In the genomic region with DNA sequence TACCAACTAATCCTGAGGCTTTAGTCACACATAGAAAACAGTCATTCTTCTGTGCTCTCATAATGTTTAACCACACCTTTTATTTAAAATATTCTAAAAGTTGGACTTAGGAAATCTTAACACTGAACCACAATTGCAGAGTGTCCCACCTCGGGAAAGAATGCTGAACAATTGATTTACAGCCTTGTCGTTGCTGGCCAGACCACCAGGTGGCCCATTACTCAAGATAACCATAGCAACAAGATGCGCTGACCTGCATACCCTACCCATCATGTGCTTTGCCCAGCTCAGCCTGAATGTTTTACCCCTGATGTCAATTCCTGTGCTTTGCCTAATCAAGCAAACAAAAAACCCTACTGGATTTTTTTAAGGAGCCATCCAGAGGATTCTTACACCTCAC, we compare ENCODE assay signal across 9 cellular contexts.
DNase-seq lines count a peak whose midpoint lies in the region; ATAC-seq and TF ChIP-seq lines count a peak whose summit lies in the region.
"Had no signal": no experiment of that assay in that cellular context is flagged by ENCODE, and none has a peak within 500 bp of the region (broad histone marks: within the 10 kb centered on the region; RNA-seq: fewer than 3 reads in every experiment).

No MANE protein-coding gene starts in this region.

- H3K18ac ChIP-seq in mesenchymal stem cell (ENCODE audit: low read depth in 1 of 2, low read length in 2 of 2) = no peak overlapping the region

- no peak overlapping the region for H2AK5ac ChIP-seq in mesenchymal stem cell (ENCODE audit: low read length, severe bottlenecking)

- H3K23ac ChIP-seq in mesenchymal stem cell (ENCODE audit: low read length in 2 of 2) = no peak overlapping the region

- H3K14ac ChIP-seq in mesenchymal stem cell (ENCODE audit: low read length in 2 of 2) = peak overlapping the region in 1 of 2 experiments; percentile 59

- TF ChIP-seq CTCF in DOHH2 (IDR thresholded peaks at IDR 0.05; ENCODE audit: low read depth, low read length, poor library complexity, severe bottlenecking) = peak; percentile 41
- peak; percentile 42 for TF ChIP-seq CTCF in astrocyte of the spinal cord (IDR thresholded peaks at IDR 0.05; ENCODE audit: low read depth, low read length)

- H3K4me3 ChIP-seq in DOHH2 (ENCODE audit: low read length) (no peak overlapping the region), astrocyte of the spinal cord (ENCODE audit: low read depth, low read length) (no peak overlapping the region), mesenchymal stem cell (ENCODE audit: insufficient read depth in 1 of 2, low read depth in 1 of 2, low read length in 2 of 2) (no peak overlapping the region)
- H3K4me3 ChIP-seq: pancreas had no signal

- H2BK5ac ChIP-seq in mesenchymal stem cell (ENCODE audit: low read depth, low read length, poor library complexity, severe bottlenecking) = peak overlapping the region; percentile 35

- DNase-seq in HuH-7 (ENCODE audit: low spot score) (peak; percentile 20), astrocyte of the spinal cord (ENCODE audit: low read depth, low spot score) (peak; percentile 57), mesenchymal stem cell (peak; percentile 47), NCI-H510A treated with DMSO at 0.1 percent for 48 hours (lab: John Stamatoyannopoulos, UW) (no peak)
- DNase-seq in activated CD4-positive, alpha-beta T cell treated with anti-CD3 and anti-CD28 coated beads for 48 hours = no peak
- DNase-seq in activated CD8-positive, alpha-beta memory T cell treated with anti-CD3 and anti-CD28 coated beads, Interleukin-2, amount 10 ng/mL, durations not matched to agents 7 days and 5 days = no peak
- DNase-seq: pancreas had no signal

- no peaks in the 10 kb centered on the region for H3K27me3 Mint-ChIP-seq in activated CD8-positive, alpha-beta memory T cell treated with anti-CD3 and anti-CD28 coated beads, Interleukin-2, amount 10 ng/mL, durations not matched to agents 7 days and 5 days

- H2BK120ac ChIP-seq in mesenchymal stem cell (ENCODE audit: low read depth, low read length) = no peak overlapping the region

- WGBS in mesenchymal stem cell = 8% methylated on average over 3 of the region's 3 CpGs

- no peak overlapping the region for H4K8ac ChIP-seq in mesenchymal stem cell (ENCODE audit: low read length)

- H3K36me3 Mint-ChIP-seq in activated CD8-positive, alpha-beta memory T cell treated with anti-CD3 and anti-CD28 coated beads, Interleukin-2, amount 10 ng/mL, durations not matched to agents 7 days and 5 days = peaks cover 2% of the 10 kb centered on the region

- H3K4me3 Mint-ChIP-seq in activated CD8-positive, alpha-beta memory T cell treated with anti-CD3 and anti-CD28 coated beads, Interleukin-2, amount 10 ng/mL, durations not matched to agents 7 days and 5 days = no peak overlapping the region

- in situ Hi-C loops in astrocyte of the spinal cord (cut with HindIII; ENCODE audit: low sequenced_read_pairs) = no loop called here

- H2AFZ ChIP-seq in mesenchymal stem cell (ENCODE audit: low read depth, low read length) = no peak overlapping the region

- H3F3A ChIP-seq in DOHH2 (ENCODE audit: control insufficient read depth, insufficient read depth) = no peaks in the 10 kb centered on the region

- no peaks in the 10 kb centered on the region for H3K27me3 ChIP-seq in DOHH2 (ENCODE audit: control insufficient read depth, low read length)
- H3K27me3 ChIP-seq in mesenchymal stem cell (ENCODE audit: control insufficient read depth in 1 of 2, insufficient read depth in 1 of 2, low read length in 2 of 2) = no peaks in the 10 kb centered on the region
- H3K27me3 ChIP-seq: pancreas had no signal

- H3K9ac ChIP-seq in mesenchymal stem cell (ENCODE audit: low read length) = no peak overlapping the region

- H3K27ac ChIP-seq in DOHH2 (ENCODE audit: low read depth, low read length) (no peak overlapping the region), mesenchymal stem cell (ENCODE audit: low read length, poor library complexity, severe bottlenecking) (peak overlapping the region; percentile 88)
- H3K27ac ChIP-seq: pancreas had no signal

- ATAC-seq in activated CD8-positive, alpha-beta memory T cell treated with anti-CD3 and anti-CD28 coated beads, Interleukin-2, amount 10 ng/mL, durations not matched to agents 7 days and 5 days = no peak
- ATAC-seq in GM18907 (IDR thresholded peaks at IDR 0.05; ENCODE audit: unreplicated experiment) = no peak

- CTCF ChIA-PET in activated CD8-positive, alpha-beta memory T cell treated with anti-CD3 and anti-CD28 coated beads, Interleukin-2, amount 10 ng/mL, durations not matched to agents 7 days and 5 days (lab: Charles Lee) = no interaction called here

- no peaks in the 10 kb centered on the region for H3K9me2 ChIP-seq in DOHH2 (replicated peaks; ENCODE audit: control insufficient read depth, low read length)

- H3K36me3 ChIP-seq in DOHH2 (ENCODE audit: control insufficient read depth, low read length) (no peaks in the 10 kb centered on the region), mesenchymal stem cell (ENCODE audit: control insufficient read depth in 1 of 2, insufficient read depth in 2 of 2, low read depth in 1 of 2, low read length in 2 of 2) (no peaks in the 10 kb centered on the region)
- H3K36me3 ChIP-seq: pancreas had no signal

- no peaks in the 10 kb centered on the region for H4K20me1 ChIP-seq in DOHH2 (ENCODE audit: control insufficient read depth, insufficient read depth, low read depth, low read length)

- H3K27ac Mint-ChIP-seq in activated CD8-positive, alpha-beta memory T cell treated with anti-CD3 and anti-CD28 coated beads, Interleukin-2, amount 10 ng/mL, durations not matched to agents 7 days and 5 days = no peak overlapping the region

- H3K4me1 ChIP-seq in DOHH2 (ENCODE audit: control insufficient read depth, low read length) = no peaks in the 10 kb centered on the region
- peaks cover 6% of the 10 kb centered on the region for H3K4me1 ChIP-seq in mesenchymal stem cell (ENCODE audit: control insufficient read depth, insufficient read depth, low read depth, low read length)
- H3K4me1 ChIP-seq: pancreas had no signal

- H2BK15ac ChIP-seq in mesenchymal stem cell (ENCODE audit: low read depth, poor library complexity, severe bottlenecking) = no peak overlapping the region

- no peak overlapping the region for H4K91ac ChIP-seq in mesenchymal stem cell (ENCODE audit: low read length)

- no peaks in the 10 kb centered on the region for H3K9me3 Mint-ChIP-seq in activated CD8-positive, alpha-beta memory T cell treated with anti-CD3 and anti-CD28 coated beads, Interleukin-2, amount 10 ng/mL, durations not matched to agents 7 days and 5 days (ENCODE audit: low read depth)

- H3K9me3 ChIP-seq in DOHH2 (ENCODE audit: control insufficient read depth, insufficient read depth, low read length) = no peaks in the 10 kb centered on the region
- no peaks in the 10 kb centered on the region for H3K9me3 ChIP-seq in mesenchymal stem cell (ENCODE audit: control insufficient read depth, low read length)
- H3K9me3 ChIP-seq: pancreas had no signal

- no peaks in the 10 kb centered on the region for H3K79me1 ChIP-seq in mesenchymal stem cell (replicated peaks; ENCODE audit: low read length, poor library complexity, severe bottlenecking)

- no peaks in the 10 kb centered on the region for H3K79me2 ChIP-seq in DOHH2 (ENCODE audit: control insufficient read depth, low read length)

- H3K4ac ChIP-seq in mesenchymal stem cell (ENCODE audit: low read depth in 1 of 2, low read length in 2 of 2) = no peak overlapping the region

- peak overlapping the region in 1 of 2 experiments; percentile 57 for H2BK12ac ChIP-seq in mesenchymal stem cell (ENCODE audit: low read length in 2 of 2)

- H3K4me1 Mint-ChIP-seq in activated CD8-positive, alpha-beta memory T cell treated with anti-CD3 and anti-CD28 coated beads, Interleukin-2, amount 10 ng/mL, durations not matched to agents 7 days and 5 days = no peaks in the 10 kb centered on the region

- H3K4me2 ChIP-seq in DOHH2 (ENCODE audit: low read length) (no peak overlapping the region), mesenchymal stem cell (ENCODE audit: low read length, poor library complexity, severe bottlenecking) (no peak overlapping the region)

Comparison
In these comparisons a context has a peak if more than half of its experiments do, and no peak if none do; other contexts are left out.
1. DNase-seq: peak in HuH-7 (single experiment), astrocyte of the spinal cord (single experiment) and mesenchymal stem cell (single experiment); none in activated CD4-positive, alpha-beta T cell treated with anti-CD3 and anti-CD28 coated beads for 48 hours (single experiment), activated CD8-positive, alpha-beta memory T cell treated with anti-CD3 and anti-CD28 coated beads, Interleukin-2, amount 10 ng/mL, durations not matched to agents 7 days and 5 days (single experiment) and NCI-H510A treated with DMSO at 0.1 percent for 48 hours (single experiment).